Comparison of ENCODE assay signal across 9 cellular contexts in the genomic region with DNA sequence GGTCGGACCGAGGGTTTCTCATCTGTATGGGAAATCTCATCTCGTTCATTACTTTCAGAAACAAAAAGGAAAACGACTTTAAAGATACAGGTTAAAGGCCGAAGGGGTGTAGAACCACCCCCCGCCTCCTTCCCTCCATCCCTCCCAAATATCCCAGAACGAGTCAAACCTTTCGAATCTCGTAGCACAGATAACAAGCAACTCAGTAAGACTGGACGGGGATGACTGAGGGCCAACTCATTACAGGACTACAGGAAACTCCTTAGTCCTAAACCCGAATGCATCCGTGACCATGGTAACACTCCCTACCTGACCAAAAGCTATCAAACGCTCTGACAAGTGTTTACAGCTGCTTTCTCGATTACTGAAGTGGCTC. TPM values are rescaled to one million over a fixed set of nuclear protein-coding genes. Genes with fewer than 3 reads are reported as not detected.
DNase-seq lines count a peak whose midpoint lies in the region; ATAC-seq and TF ChIP-seq lines count a peak whose summit lies in the region.
"Not testable (repeated sequence)": the region's sequence is repeated elsewhere in the genome, so short reads cannot be mapped to it uniquely, and the experiment has no call there.
"Had no signal": no experiment of that assay in that cellular context is flagged by ENCODE, and none has a peak within 500 bp of the region (broad histone marks: within the 10 kb centered on the region; RNA-seq: fewer than 3 reads in every experiment).

No MANE protein-coding gene starts in this region.

- not testable (repeated sequence) for H2AFZ ChIP-seq in DND-41 (ENCODE audit: low read depth, low read length); fibroblast of lung (ENCODE audit: low read length)

- not testable (repeated sequence) for H3K79me2 ChIP-seq in DND-41 (ENCODE audit: insufficient read depth, low read length); fibroblast of lung (ENCODE audit: control insufficient read depth, insufficient read depth, low read length)

- not testable (repeated sequence) for H3K36me3 Mint-ChIP-seq in activated naive CD4-positive, alpha-beta T cell treated with anti-CD3 and anti-CD28 coated beads, Interleukin-2, amount 10 ng/mL, durations not matched to agents 7 days and 5 days; mesothelial cell of epicardium; stimulated activated naive CD8-positive, alpha-beta T cell treated with anti-CD3 and anti-CD28 coated beads, Interleukin-15, Interleukin-2, amounts not matched to agents 100 ng/mL and 50 ng/mL, for 24 hours (ENCODE audit: low read depth)

- under 1% methylated on average over 9 of the region's 14 CpGs for WGBS in HUES64

- H3K36me3 ChIP-seq in DND-41 (ENCODE audit: insufficient read depth, low read length); HUES64 (ENCODE audit: insufficient read depth, low read length); fibroblast of lung (ENCODE audit: control insufficient read depth, insufficient read depth, low read length): not testable (repeated sequence)

- H3K9ac ChIP-seq in DND-41 (ENCODE audit: low read depth, low read length) (peak overlapping the region; percentile 58), HUES64 (ENCODE audit: low read depth, low read length) (peak overlapping the region; percentile 75)
- H3K9ac ChIP-seq in fibroblast of lung (ENCODE audit: insufficient read depth, low read length): not testable (repeated sequence)

- DNase-seq in DND-41 (peak; percentile 32), RPMI7951 (ENCODE audit: low read depth) (peak; percentile 39), fibroblast of lung (ENCODE audit: low read depth in 2 of 2) (peak in 1 of 2 donors; percentile 16)
- DNase-seq in activated naive CD4-positive, alpha-beta T cell treated with anti-CD3 and anti-CD28 coated beads, Interleukin-2, amount 10 ng/mL, durations not matched to agents 7 days and 5 days: peak; percentile 25
- not testable (repeated sequence) for DNase-seq in mesothelial cell of epicardium (ENCODE audit: low spot score in 2 of 2, unreplicated experiment in 2 of 2)

- H3K4me3 ChIP-seq in DND-41 (ENCODE audit: low read depth in 1 of 2, low read length in 2 of 2) (peak overlapping the region; percentile 41 to 69; a peak in 3 of 4 replicates), HUES64 (ENCODE audit: low read length) (peak overlapping the region; percentile 67), fibroblast of lung (replicated peaks in 1 of 4; ENCODE audit: control extremely low read depth in 1 of 4, insufficient read depth in 1 of 4, low read depth in 3 of 4, low read length in 4 of 4) (peak overlapping the region in 3 of 4 experiments; percentile 10 to 64 (median 50))

- H3K4me2 ChIP-seq in DND-41 (ENCODE audit: insufficient read depth, low read length) (peak overlapping the region; percentile 75), fibroblast of lung (ENCODE audit: extremely low read depth, insufficient read depth, low read length) (peak overlapping the region; percentile 82)

- peak overlapping the region; percentile 99 for H3K27ac Mint-ChIP-seq in activated naive CD4-positive, alpha-beta T cell treated with anti-CD3 and anti-CD28 coated beads, Interleukin-2, amount 10 ng/mL, durations not matched to agents 7 days and 5 days
- H3K27ac Mint-ChIP-seq in mesothelial cell of epicardium: peak overlapping the region; percentile 97
- peak overlapping the region; percentile 74 for H3K27ac Mint-ChIP-seq in stimulated activated naive CD8-positive, alpha-beta T cell treated with anti-CD3 and anti-CD28 coated beads, Interleukin-15, Interleukin-2, amounts not matched to agents 100 ng/mL and 50 ng/mL, for 24 hours

- CTCF ChIA-PET in activated naive CD4-positive, alpha-beta T cell treated with anti-CD3 and anti-CD28 coated beads, Interleukin-2, amount 10 ng/mL, durations not matched to agents 7 days and 5 days (lab: Charles Lee): not testable (repeated sequence)

- peaks cover 17% of the 10 kb centered on the region for H3K4me1 Mint-ChIP-seq in activated naive CD4-positive, alpha-beta T cell treated with anti-CD3 and anti-CD28 coated beads, Interleukin-2, amount 10 ng/mL, durations not matched to agents 7 days and 5 days
- not testable (repeated sequence) for H3K4me1 Mint-ChIP-seq in mesothelial cell of epicardium
- peaks cover 15% of the 10 kb centered on the region for H3K4me1 Mint-ChIP-seq in stimulated activated naive CD8-positive, alpha-beta T cell treated with anti-CD3 and anti-CD28 coated beads, Interleukin-15, Interleukin-2, amounts not matched to agents 100 ng/mL and 50 ng/mL, for 24 hours (ENCODE audit: low read depth)

- H3K27me3 Mint-ChIP-seq in activated naive CD4-positive, alpha-beta T cell treated with anti-CD3 and anti-CD28 coated beads, Interleukin-2, amount 10 ng/mL, durations not matched to agents 7 days and 5 days; mesothelial cell of epicardium (ENCODE audit: low read depth); stimulated activated naive CD8-positive, alpha-beta T cell treated with anti-CD3 and anti-CD28 coated beads, Interleukin-15, Interleukin-2, amounts not matched to agents 100 ng/mL and 50 ng/mL, for 24 hours: not testable (repeated sequence)

- H4K20me1 ChIP-seq in DND-41 (ENCODE audit: insufficient read depth, low read length); fibroblast of lung (ENCODE audit: control insufficient read depth, extremely low read depth, insufficient read depth, low read length): not testable (repeated sequence)

- TF ChIP-seq CTCF in DND-41 (IDR thresholded peaks at IDR 0.05; ENCODE audit: borderline replicate concordance, extremely low read depth, low read length, poor library complexity, severe bottlenecking); fibroblast of lung (conservative IDR thresholded peaks at IDR 0.05 in 1 of 2, IDR thresholded peaks at IDR 0.05 in 1 of 2; ENCODE audit: low read depth in 1 of 2, low read length in 2 of 2); mesothelial cell of epicardium (IDR thresholded peaks at IDR 0.05; ENCODE audit: unreplicated experiment): not testable (repeated sequence)

- H3K27ac ChIP-seq in DND-41 (ENCODE audit: low read length) (peak overlapping the region; percentile 80), HUES64 (ENCODE audit: low read depth, low read length) (0 out of 2 replicates have a peak overlapping the region, but pooled peaks have one; percentile 46)
- H3K27ac ChIP-seq in fibroblast of lung (ENCODE audit: insufficient read depth, low read length): not testable (repeated sequence)

- peaks cover 11% of the 10 kb centered on the region for H3K4me1 ChIP-seq in DND-41 (ENCODE audit: insufficient read depth, low read length)
- not testable (repeated sequence) for H3K4me1 ChIP-seq in HUES64 (ENCODE audit: insufficient read depth, low read length); fibroblast of lung (ENCODE audit: control insufficient read depth, extremely low read depth, insufficient read depth, low read length)

- H3K9me3 ChIP-seq in DND-41 (ENCODE audit: insufficient read depth, low read length, severe bottlenecking); HUES64 (ENCODE audit: insufficient read depth, low read depth, low read length); fibroblast of lung (ENCODE audit: control insufficient read depth, insufficient read depth, low read depth, low read length): not testable (repeated sequence)

- ATAC-seq in DND-41 (ENCODE audit: insufficient read depth, low read depth): peak; percentile 7
- peak; percentile 35 for ATAC-seq in GM21723 (IDR thresholded peaks at IDR 0.05; ENCODE audit: unreplicated experiment)

- not testable (repeated sequence) for H3K9me3 Mint-ChIP-seq in activated naive CD4-positive, alpha-beta T cell treated with anti-CD3 and anti-CD28 coated beads, Interleukin-2, amount 10 ng/mL, durations not matched to agents 7 days and 5 days; mesothelial cell of epicardium; stimulated activated naive CD8-positive, alpha-beta T cell treated with anti-CD3 and anti-CD28 coated beads, Interleukin-15, Interleukin-2, amounts not matched to agents 100 ng/mL and 50 ng/mL, for 24 hours

- H3K4me3 Mint-ChIP-seq in activated naive CD4-positive, alpha-beta T cell treated with anti-CD3 and anti-CD28 coated beads, Interleukin-2, amount 10 ng/mL, durations not matched to agents 7 days and 5 days: peak overlapping the region; percentile 91
- H3K4me3 Mint-ChIP-seq in mesothelial cell of epicardium: peak overlapping the region; percentile 89
- H3K4me3 Mint-ChIP-seq in stimulated activated naive CD8-positive, alpha-beta T cell treated with anti-CD3 and anti-CD28 coated beads, Interleukin-15, Interleukin-2, amounts not matched to agents 100 ng/mL and 50 ng/mL, for 24 hours: peak overlapping the region; percentile 88

- not testable (repeated sequence) for H3K27me3 ChIP-seq in DND-41 (ENCODE audit: insufficient read depth, low read length, poor library complexity); HUES64 (ENCODE audit: insufficient read depth, low read length); fibroblast of lung (ENCODE audit: control insufficient read depth, insufficient read depth, low read length)

RNA-seq across cellular contexts. Expression of gene FCGR1A, which starts 29.0 kb away (rescaled TPM):
- not detected for polyA plus RNA-seq in HUES64 (2013, experiment 1 of 2)
- polyA plus RNA-seq in HUES64 (2013, experiment 2 of 2): not detected
- not detected in 2 replicates for total RNA-seq in RPMI7951 (2014; rRNA removed; shearing (Covaris generic))
- total RNA-seq in fibroblast of lung: not detected in 2 replicates
- polyA plus RNA-seq in fibroblast of lung: not detected in 2 replicates
- polyA plus RNA-seq in fibroblast of lung (2012): not detected in 2 replicates
- not detected in 2 replicates for polyA minus RNA-seq in fibroblast of lung (ENCODE audit: low replicate concordance)
- total RNA-seq in mesothelial cell of epicardium: not detected in 3 replicates
- total RNA-seq: lung microvascular endothelial cell had no signal
